ENCODE assay signal across 9 cellular contexts in genomic region chrX:136953867-136954787, GRCh38.
DNase-seq lines count a peak whose midpoint lies in the region; ATAC-seq and TF ChIP-seq lines count a peak whose summit lies in the region.
"Had no signal": no experiment of that assay in that cellular context is flagged by ENCODE, and none has a peak within 500 bp of the region (broad histone marks: within the 10 kb centered on the region; RNA-seq: fewer than 3 reads in every experiment).

No MANE protein-coding gene starts in this region.

- H3K4me3 ChIP-seq in hepatocyte: no peak overlapping the region
- H3K4me3 ChIP-seq: BLaER1 had no signal

- no peaks in the 10 kb centered on the region for H3K4me1 ChIP-seq in hepatocyte (ENCODE audit: insufficient read depth)
- H3K4me1 ChIP-seq: BLaER1 had no signal

- H3K27ac ChIP-seq in hepatocyte: no peak overlapping the region
- H3K27ac ChIP-seq: BLaER1 had no signal

- no peaks in the 10 kb centered on the region for H3K79me2 ChIP-seq in hepatocyte

- no peak overlapping the region for H2AFZ ChIP-seq in hepatocyte

- 72% methylated on average over 26 of the region's 26 CpGs for WGBS in hepatocyte (ENCODE audit: low lambda C conversion rate, missing lambda C conversion rate)

- H3K36me3 ChIP-seq in hepatocyte (replicated peaks; ENCODE audit: insufficient read depth, low read depth): no peaks in the 10 kb centered on the region
- H3K36me3 ChIP-seq: BLaER1 had no signal

- no peaks in the 10 kb centered on the region for H4K20me1 ChIP-seq in hepatocyte (ENCODE audit: insufficient read depth, poor library complexity, severe bottlenecking)
- H4K20me1 ChIP-seq: BLaER1 had no signal

- H3K9me3 ChIP-seq in hepatocyte (ENCODE audit: low read depth): no peaks in the 10 kb centered on the region
- H3K9me3 ChIP-seq: BLaER1 had no signal

- no peak overlapping the region for H3K4me2 ChIP-seq in hepatocyte
- H3K4me2 ChIP-seq: BLaER1 had no signal

- DNase-seq in NCI-H2029 (lab: John Stamatoyannopoulos, UW): peak; percentile 39
- no peak for DNase-seq in NCI-H2029 treated with DMSO at 0.1 percent for 48 hours (lab: John Stamatoyannopoulos, UW)
- DNase-seq in MV-4-11 (lab: John Stamatoyannopoulos, UW): peak; percentile 73
- DNase-seq in SKM-1 treated with dmso at 0.1 percent for 144 hours (lab: John Stamatoyannopoulos, UW; ENCODE audit: unreplicated experiment): peak; percentile 35
- peak; percentile 64 for DNase-seq in amniotic epithelial cell (ENCODE audit: low read depth)
- DNase-seq in hepatocyte (ENCODE audit: low spot score): peak; percentile 83
- peak; percentile 39 for DNase-seq in stimulated activated CD4-positive, alpha-beta T cell treated with anti-CD3 and anti-CD28 coated beads, Interleukin-12 subunit alpha, Interleukin-12 subunit beta, amount 100 ng/mL, for 4 hours

- H3K9me2 ChIP-seq in hepatocyte (replicated peaks; ENCODE audit: insufficient read depth): no peaks in the 10 kb centered on the region

- ATAC-seq in HG02610 (IDR thresholded peaks at IDR 0.05; ENCODE audit: unreplicated experiment): peak; percentile 88

- peak; percentile 47 for TF ChIP-seq CTCF in hepatocyte (IDR thresholded peaks at IDR 0.05; ENCODE audit: poor library complexity)

- no peaks in the 10 kb centered on the region for H3K27me3 ChIP-seq in hepatocyte
